In the genomic region with DNA sequence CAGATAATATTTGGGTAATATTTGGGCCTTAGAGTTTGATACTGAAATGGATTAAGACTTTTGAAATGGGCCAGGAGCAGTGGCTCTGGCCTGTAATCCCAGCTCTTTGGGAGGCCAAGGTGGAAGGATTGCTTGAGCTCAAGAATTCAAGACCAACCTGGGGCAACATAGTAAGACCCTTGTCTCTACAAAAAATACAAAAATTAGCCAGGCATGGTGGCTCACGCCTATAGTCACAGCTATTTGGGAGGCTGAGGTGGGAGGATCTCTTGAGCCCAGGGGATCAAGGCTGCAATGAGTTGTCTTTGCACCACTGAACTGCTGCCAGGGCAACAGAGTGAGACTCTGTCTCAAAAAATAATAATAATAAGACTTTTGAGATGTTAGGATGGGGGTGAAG, we compare ENCODE assay signal across 9 cellular contexts. TPM values are rescaled to one million over a fixed set of nuclear protein-coding genes. Genes with fewer than 3 reads are reported as not detected.
A peak's percentile ranks its signal among the peaks of the same experiment; 100 is the strongest.
DNase-seq lines count a peak whose midpoint lies in the region; ATAC-seq and TF ChIP-seq lines count a peak whose summit lies in the region.
"Had no signal": no experiment of that assay in that cellular context is flagged by ENCODE, and none has a peak within 500 bp of the region (broad histone marks: within the 10 kb centered on the region; RNA-seq: fewer than 3 reads in every experiment).

No MANE protein-coding gene starts in this region.

- no peak overlapping the region for H3K27ac Mint-ChIP-seq in activated naive CD4-positive, alpha-beta T cell treated with anti-CD3 and anti-CD28 coated beads, Interleukin-2, amount 50 U/mL, for 24 hours
- peak overlapping the region in 1 of 2 donors; percentile 96 for H3K27ac Mint-ChIP-seq in activated naive CD4-positive, alpha-beta T cell treated with anti-CD3 and anti-CD28 coated beads, Interleukin-2, amount 50 U/mL, for 72 hours
- peak overlapping the region; percentile 29 for H3K27ac Mint-ChIP-seq in activated T-helper 2 cell treated with anti-CD3 and anti-CD28 coated beads, Interferon-gamma antibody, Interleukin-2, Interleukin-4, amounts not matched to agents 10 μg/mL and 5 μg/mL and 100 μg/mL, durations not matched to agents 14 hours and 24 hours and 36 hours
- H3K27ac Mint-ChIP-seq in mesothelial cell of epicardium, result peak overlapping the region; percentile 97

- H3K4me1 ChIP-seq in uterus (no peaks in the 10 kb centered on the region), mucosa of descending colon (ENCODE audit: low read depth) (peaks cover 9% of the 10 kb centered on the region)

- intact Hi-C loops in activated T-helper 2 cell treated with anti-CD3 and anti-CD28 coated beads, Interferon-gamma antibody, Interleukin-2, Interleukin-4, amounts not matched to agents 10 μg/mL and 5 μg/mL and 100 μg/mL, durations not matched to agents 14 hours and 24 hours and 36 hours (cut with micrococcal nuclease), result loop anchor here (5.0 kb wide), 1 partner anchor 245 kb away; a partner anchor contains a TSS
- intact Hi-C loops in uterus (cut with DNase I; ENCODE audit: low total_unique reads), result no loop called here
- intact Hi-C loops in mucosa of descending colon (cut with DNase I, micrococcal nuclease), result no loop called here

- DNase-seq in activated naive CD4-positive, alpha-beta T cell treated with anti-CD3 and anti-CD28 coated beads, Interleukin-2, amount 50 U/mL, for 72 hours (ENCODE audit: low spot score in 2 of 2), result no peak
- DNase-seq in activated T-helper 2 cell treated with anti-CD3 and anti-CD28 coated beads, Interferon-gamma antibody, Interleukin-2, Interleukin-4, amounts not matched to agents 10 μg/mL and 5 μg/mL and 100 μg/mL, durations not matched to agents 14 hours and 24 hours and 36 hours (ENCODE audit: low spot score), result no peak
- DNase-seq in mesothelial cell of epicardium (ENCODE audit: low spot score in 2 of 2, unreplicated experiment in 2 of 2) (no peak), uterus (no peak), mucosa of descending colon (no peak)
- DNase-seq: NCI-H187 treated with DMSO at 0.1 percent for 48 hours had no signal

- H3K9me3 ChIP-seq in uterus (no peaks in the 10 kb centered on the region), mucosa of descending colon (no peaks in the 10 kb centered on the region)

- H3K27ac ChIP-seq in uterus, result peak overlapping the region; percentile 87 to 89

- H3K9me3 Mint-ChIP-seq in activated naive CD4-positive, alpha-beta T cell treated with anti-CD3 and anti-CD28 coated beads, Interleukin-2, amount 50 U/mL, for 24 hours, result no peaks in the 10 kb centered on the region
- peaks cover 4 to 17% of the 10 kb centered on the region in 2 donors for H3K9me3 Mint-ChIP-seq in activated naive CD4-positive, alpha-beta T cell treated with anti-CD3 and anti-CD28 coated beads, Interleukin-2, amount 50 U/mL, for 72 hours
- H3K9me3 Mint-ChIP-seq in activated T-helper 2 cell treated with anti-CD3 and anti-CD28 coated beads, Interferon-gamma antibody, Interleukin-2, Interleukin-4, amounts not matched to agents 10 μg/mL and 5 μg/mL and 100 μg/mL, durations not matched to agents 14 hours and 24 hours and 36 hours, result peaks cover 21% of the 10 kb centered on the region
- H3K9me3 Mint-ChIP-seq in mesothelial cell of epicardium, result peaks cover 3% of the 10 kb centered on the region

- H3K4me3 Mint-ChIP-seq in activated naive CD4-positive, alpha-beta T cell treated with anti-CD3 and anti-CD28 coated beads, Interleukin-2, amount 50 U/mL, for 24 hours, result peak overlapping the region; percentile 95
- H3K4me3 Mint-ChIP-seq in activated T-helper 2 cell treated with anti-CD3 and anti-CD28 coated beads, Interferon-gamma antibody, Interleukin-2, Interleukin-4, amounts not matched to agents 10 μg/mL and 5 μg/mL and 100 μg/mL, durations not matched to agents 14 hours and 24 hours and 36 hours (ENCODE audit: low read depth), result peak overlapping the region; percentile 96
- H3K4me3 Mint-ChIP-seq in mesothelial cell of epicardium, result peak overlapping the region; percentile 92

- TF ChIP-seq POLR2A in uterus (IDR thresholded peaks at IDR 0.05), result no peak

- no peaks in the 10 kb centered on the region for H3K27me3 ChIP-seq in uterus

- H3K4me3 ChIP-seq in uterus (no peak overlapping the region), mucosa of descending colon (no peak overlapping the region)

- no peak for ATAC-seq in activated naive CD4-positive, alpha-beta T cell treated with anti-CD3 and anti-CD28 coated beads, Interleukin-2, amount 50 U/mL, for 72 hours
- ATAC-seq in HG02840 (IDR thresholded peaks at IDR 0.05; ENCODE audit: low FRiP score, unreplicated experiment) (no peak), HG02970 (IDR thresholded peaks at IDR 0.05; ENCODE audit: low FRiP score, unreplicated experiment) (no peak), mucosa of descending colon (no peak)

- H3K4me1 Mint-ChIP-seq in activated naive CD4-positive, alpha-beta T cell treated with anti-CD3 and anti-CD28 coated beads, Interleukin-2, amount 50 U/mL, for 24 hours, result peaks cover 41% of the 10 kb centered on the region
- peaks cover 14% of the 10 kb centered on the region for H3K4me1 Mint-ChIP-seq in activated T-helper 2 cell treated with anti-CD3 and anti-CD28 coated beads, Interferon-gamma antibody, Interleukin-2, Interleukin-4, amounts not matched to agents 10 μg/mL and 5 μg/mL and 100 μg/mL, durations not matched to agents 14 hours and 24 hours and 36 hours (ENCODE audit: low read depth)
- peaks cover 24% of the 10 kb centered on the region for H3K4me1 Mint-ChIP-seq in mesothelial cell of epicardium

- no peak for TF ChIP-seq CTCF in mesothelial cell of epicardium (IDR thresholded peaks at IDR 0.05; ENCODE audit: unreplicated experiment)
- no peak for TF ChIP-seq CTCF in uterus (IDR thresholded peaks at IDR 0.05)
- TF ChIP-seq CTCF in mucosa of descending colon (IDR thresholded peaks at IDR 0.05), result no peak

- H3K36me3 ChIP-seq in uterus (no peaks in the 10 kb centered on the region), mucosa of descending colon (ENCODE audit: low read depth) (no peaks in the 10 kb centered on the region)

- H3K27me3 Mint-ChIP-seq in activated naive CD4-positive, alpha-beta T cell treated with anti-CD3 and anti-CD28 coated beads, Interleukin-2, amount 50 U/mL, for 24 hours, result no peaks in the 10 kb centered on the region
- no peaks in the 10 kb centered on the region for H3K27me3 Mint-ChIP-seq in activated T-helper 2 cell treated with anti-CD3 and anti-CD28 coated beads, Interferon-gamma antibody, Interleukin-2, Interleukin-4, amounts not matched to agents 10 μg/mL and 5 μg/mL and 100 μg/mL, durations not matched to agents 14 hours and 24 hours and 36 hours (ENCODE audit: low read depth)
- H3K27me3 Mint-ChIP-seq in mesothelial cell of epicardium (ENCODE audit: low read depth), result no peaks in the 10 kb centered on the region

- H3K36me3 Mint-ChIP-seq in activated naive CD4-positive, alpha-beta T cell treated with anti-CD3 and anti-CD28 coated beads, Interleukin-2, amount 50 U/mL, for 24 hours, result peaks cover 18% of the 10 kb centered on the region
- peaks cover 36 to 57% of the 10 kb centered on the region in 2 donors for H3K36me3 Mint-ChIP-seq in activated naive CD4-positive, alpha-beta T cell treated with anti-CD3 and anti-CD28 coated beads, Interleukin-2, amount 50 U/mL, for 72 hours
- peaks cover 39% of the 10 kb centered on the region for H3K36me3 Mint-ChIP-seq in activated T-helper 2 cell treated with anti-CD3 and anti-CD28 coated beads, Interferon-gamma antibody, Interleukin-2, Interleukin-4, amounts not matched to agents 10 μg/mL and 5 μg/mL and 100 μg/mL, durations not matched to agents 14 hours and 24 hours and 36 hours (ENCODE audit: low read depth)
- H3K36me3 Mint-ChIP-seq in mesothelial cell of epicardium, result peaks cover 15% of the 10 kb centered on the region

RNA-seq across cellular contexts. Expression of a gene that starts 0.9 kb away (rescaled TPM):
- total RNA-seq in activated naive CD4-positive, alpha-beta T cell treated with anti-CD3 and anti-CD28 coated beads, Interleukin-2, amount 50 U/mL, for 72 hours, result 10 to 100 TPM; 11.8 to 11.9 TPM
- 7.2 and 8.8 TPM in 2 replicates for total RNA-seq in activated T-helper 2 cell treated with anti-CD3 and anti-CD28 coated beads, Interferon-gamma antibody, Interleukin-2, Interleukin-4, amounts not matched to agents 10 μg/mL and 5 μg/mL and 100 μg/mL, durations not matched to agents 14 hours and 24 hours and 36 hours
- total RNA-seq in mesothelial cell of epicardium (17.4 to 21.2 TPM (median 19.1 TPM) in 3 replicates), uterus (10 to 100 TPM in 3 of 4 donors, 1 to 10 TPM in 1; 6.1 to 31.5 (median 20.3) TPM), mucosa of descending colon (10 to 100 TPM in 2 of 3 donors, 1 to 10 TPM in 1; 9.1 to 16.6 (median 11.1) TPM)

RNA-seq across cellular contexts. Expression of a gene that starts 17.5 kb away (rescaled TPM):
- 100 to 1,000 TPM; 160 to 231 TPM for total RNA-seq in activated naive CD4-positive, alpha-beta T cell treated with anti-CD3 and anti-CD28 coated beads, Interleukin-2, amount 50 U/mL, for 72 hours
- total RNA-seq in activated T-helper 2 cell treated with anti-CD3 and anti-CD28 coated beads, Interferon-gamma antibody, Interleukin-2, Interleukin-4, amounts not matched to agents 10 μg/mL and 5 μg/mL and 100 μg/mL, durations not matched to agents 14 hours and 24 hours and 36 hours, result 218 and 225 TPM in 2 replicates
- total RNA-seq in mesothelial cell of epicardium (308 to 331 TPM (median 314 TPM) in 3 replicates), uterus (100 to 1,000 TPM in 2 of 4 donors, 10 to 100 TPM in 2; 38.5 to 223 (median 134) TPM), mucosa of descending colon (100 to 1,000 TPM; 212 to 274 (median 273) TPM)

RNA-seq across cellular contexts. Expression of a gene that starts 32.6 kb away (rescaled TPM):
- total RNA-seq in activated naive CD4-positive, alpha-beta T cell treated with anti-CD3 and anti-CD28 coated beads, Interleukin-2, amount 50 U/mL, for 72 hours, result 10 to 100 TPM in 1 of 2 donors, 1 to 10 TPM in 1; 9.6 to 10.9 TPM
- 6.6 and 8.5 TPM in 2 replicates for total RNA-seq in activated T-helper 2 cell treated with anti-CD3 and anti-CD28 coated beads, Interferon-gamma antibody, Interleukin-2, Interleukin-4, amounts not matched to agents 10 μg/mL and 5 μg/mL and 100 μg/mL, durations not matched to agents 14 hours and 24 hours and 36 hours
- total RNA-seq in mesothelial cell of epicardium (19.1 to 21.7 TPM (median 19.8 TPM) in 3 replicates), uterus (10 to 100 TPM in 3 of 4 donors, 1 to 10 TPM in 1; 2.4 to 27.2 (median 17.6) TPM), mucosa of descending colon (10 to 100 TPM in 2 of 3 donors, 1 to 10 TPM in 1; 5.5 to 13.4 (median 11.1) TPM)
